19 cellular contexts compared by ENCODE assay signal in the genomic region with DNA sequence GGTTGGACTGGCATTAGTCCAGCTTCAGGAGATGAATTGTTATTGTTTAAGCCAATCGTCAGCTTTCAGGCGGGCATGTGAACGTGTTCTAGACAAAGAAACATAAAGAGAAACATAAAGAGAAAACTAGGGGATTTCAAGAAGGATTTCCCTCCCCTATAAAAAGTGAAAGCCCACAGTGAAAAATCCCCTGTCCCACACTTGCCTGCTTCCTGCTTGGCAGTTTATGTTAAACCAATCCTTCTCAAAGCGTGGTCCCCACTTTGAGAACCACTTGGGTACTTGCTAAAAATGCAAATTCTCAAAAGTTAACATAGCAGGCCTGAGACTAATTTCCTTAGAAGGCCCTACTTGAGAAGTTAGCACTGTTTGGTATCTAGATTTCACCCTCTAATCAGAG.
"Had no signal": no experiment of that assay in that cellular context is flagged by ENCODE, and none has a peak within 500 bp of the region (broad histone marks: within the 10 kb centered on the region; RNA-seq: fewer than 3 reads in every experiment).

No MANE protein-coding gene starts in this region.

- H3K36me3 Mint-ChIP-seq: activated CD4-positive, alpha-beta memory T cell treated with anti-CD3 and anti-CD28 coated beads for 36 hours; activated naive CD8-positive, alpha-beta T cell had no signal

- H3K9me3 Mint-ChIP-seq: activated CD4-positive, alpha-beta memory T cell treated with anti-CD3 and anti-CD28 coated beads for 36 hours; activated T-helper 1 cell treated with anti-CD3 and anti-CD28 coated beads, Interleukin-12 subunit alpha, Interleukin-12 subunit beta, Interleukin-2, Interleukin-4 antibody, amounts not matched to agents 30 ng/mL and 10 ng/mL and 1 ng/mL, durations not matched to agents 14 hours and 24 hours and 36 hours had no signal

- H3K4me3 Mint-ChIP-seq: activated CD4-positive, alpha-beta memory T cell treated with anti-CD3 and anti-CD28 coated beads for 36 hours; activated CD4-positive, alpha-beta T cell treated with anti-CD3 and anti-CD28 coated beads for 36 hours; activated naive CD8-positive, alpha-beta T cell; activated T-helper 1 cell treated with anti-CD3 and anti-CD28 coated beads, Interleukin-12 subunit alpha, Interleukin-12 subunit beta, Interleukin-2, Interleukin-4 antibody, amounts not matched to agents 30 ng/mL and 10 ng/mL and 1 ng/mL, durations not matched to agents 14 hours and 24 hours and 36 hours; nephron progenitor cell had no signal

- H3K4me1 Mint-ChIP-seq: activated CD4-positive, alpha-beta T cell treated with anti-CD3 and anti-CD28 coated beads for 36 hours had no signal

- DNase-seq: activated CD4-positive, alpha-beta memory T cell treated with anti-CD3 and anti-CD28 coated beads for 36 hours; activated CD4-positive, alpha-beta T cell treated with anti-CD3 and anti-CD28 coated beads for 36 hours; activated T-cell treated with anti-CD3 and anti-CD28 coated beads for 4 hours; effector CD4-positive, alpha-beta T cell; gastrocnemius medialis; heart right ventricle; left ventricle myocardium inferior; mammary epithelial cell; nephron progenitor cell; nucleus accumbens; sigmoid colon; spleen; stimulated activated naive CD4-positive, alpha-beta T cell treated with Interleukin-2 at 50 U/mL for 16 hours; substantia nigra; tibial artery; uterus had no signal

- ATAC-seq: activated CD4-positive, alpha-beta T cell treated with anti-CD3 and anti-CD28 coated beads for 36 hours; esophagus mucosa; gastrocnemius medialis; heart right ventricle had no signal

- H3K9me3 ChIP-seq: gastrocnemius medialis, left ventricle myocardium inferior, sigmoid colon, tibial artery, uterus had no signal

- H3K27ac Mint-ChIP-seq: activated CD4-positive, alpha-beta memory T cell treated with anti-CD3 and anti-CD28 coated beads for 36 hours; activated CD4-positive, alpha-beta T cell treated with anti-CD3 and anti-CD28 coated beads for 36 hours; activated naive CD8-positive, alpha-beta T cell; activated T-helper 1 cell treated with anti-CD3 and anti-CD28 coated beads, Interleukin-12 subunit alpha, Interleukin-12 subunit beta, Interleukin-2, Interleukin-4 antibody, amounts not matched to agents 30 ng/mL and 10 ng/mL and 1 ng/mL, durations not matched to agents 14 hours and 24 hours and 36 hours had no signal

- H3K27me3 Mint-ChIP-seq: activated CD4-positive, alpha-beta memory T cell treated with anti-CD3 and anti-CD28 coated beads for 36 hours; activated CD4-positive, alpha-beta T cell treated with anti-CD3 and anti-CD28 coated beads for 36 hours; activated naive CD8-positive, alpha-beta T cell had no signal
